In genomic region chr12:48764521-48764920, GRCh38 we compare ENCODE assay signal across 22 cellular contexts. TPM values are rescaled to one million over a fixed set of nuclear protein-coding genes. Genes with fewer than 3 reads are reported as not detected.
DNase-seq lines count a peak whose midpoint lies in the region; ATAC-seq and TF ChIP-seq lines count a peak whose summit lies in the region.
"Had no signal": no experiment of that assay in that cellular context is flagged by ENCODE, and none has a peak within 500 bp of the region (broad histone marks: within the 10 kb centered on the region; RNA-seq: fewer than 3 reads in every experiment).

No MANE protein-coding gene starts in this region.

- no peak overlapping the region for H3K9ac ChIP-seq in PC-3 (ENCODE audit: low read length)
- H3K9ac ChIP-seq: BLaER1 had no signal

- H3K4me1 ChIP-seq in PC-3 (ENCODE audit: insufficient read depth, low read length), result peaks cover 9% of the 10 kb centered on the region; the same call in 1 of the 2 replicates

- H4K20me1 ChIP-seq in PC-3 (ENCODE audit: low read length), result no peaks in the 10 kb centered on the region
- H4K20me1 ChIP-seq: BLaER1 had no signal

- no peaks in the 10 kb centered on the region for H3K9me2 ChIP-seq in PC-3 (replicated peaks; ENCODE audit: low read length)

- DNase-seq in natural killer cell (no peak), PC-3 (peak; percentile 66), epithelial cell of prostate (ENCODE audit: low read depth, low spot score) (no peak), GDM1 (lab: John Stamatoyannopoulos, UW) (no peak), NCI-H82 (lab: John Stamatoyannopoulos, UW) (no peak)
- no peak for DNase-seq in natural killer cell treated with Interleukin-12 subunit alpha and Interleukin-12 subunit beta and Interleukin-15 and Interleukin-18, amount 100 ng/mL, for 72 hours (ENCODE audit: low spot score)
- DNase-seq in activated naive CD4-positive, alpha-beta T cell treated with anti-CD3 and anti-CD28 coated beads, Interleukin-2, amount 10 ng/mL, durations not matched to agents 7 days and 5 days, result no peak
- DNase-seq: activated naive CD4-positive, alpha-beta T cell treated with Interleukin-2 at 50 U/mL for 16 hours; activated T-cell treated with anti-CD3 and anti-CD28 coated beads, Interleukin-2, amount 50 U/mL, for 24 hours; anterior cingulate cortex; erythroblast; foreskin melanocyte; GOT3; NCI-H146; T-helper 9 cell had no signal

- H3K9me3 Mint-ChIP-seq in natural killer cell, result no peaks in the 10 kb centered on the region
- H3K9me3 Mint-ChIP-seq in natural killer cell treated with Interleukin-12 subunit alpha and Interleukin-12 subunit beta and Interleukin-15 and Interleukin-18, amount 100 ng/mL, for 72 hours, result no peaks in the 10 kb centered on the region
- no peaks in the 10 kb centered on the region for H3K9me3 Mint-ChIP-seq in activated naive CD4-positive, alpha-beta T cell treated with anti-CD3 and anti-CD28 coated beads, Interleukin-2, amount 10 ng/mL, durations not matched to agents 7 days and 5 days
- H3K9me3 Mint-ChIP-seq: activated T-cell treated with anti-CD3 and anti-CD28 coated beads, Interleukin-2, amount 50 U/mL, for 24 hours; central memory CD8-positive, alpha-beta T cell had no signal

- TF ChIP-seq CTCF in natural killer cell (IDR thresholded peaks at IDR 0.05) (no peak), PC-3 (conservative IDR thresholded peaks at IDR 0.05; ENCODE audit: low read depth, low read length) (no peak)

- no peaks in the 10 kb centered on the region for H3K36me3 Mint-ChIP-seq in natural killer cell
- H3K36me3 Mint-ChIP-seq in natural killer cell treated with Interleukin-12 subunit alpha and Interleukin-12 subunit beta and Interleukin-15 and Interleukin-18, amount 100 ng/mL, for 72 hours, result no peaks in the 10 kb centered on the region
- no peaks in the 10 kb centered on the region for H3K36me3 Mint-ChIP-seq in activated naive CD4-positive, alpha-beta T cell treated with anti-CD3 and anti-CD28 coated beads, Interleukin-2, amount 10 ng/mL, durations not matched to agents 7 days and 5 days

- no TSS peak for BruUV-seq in PC-3 (replicated peaks; lab: Mats Ljungman, UMichigan)

- no peak overlapping the region for H2AFZ ChIP-seq in PC-3 (ENCODE audit: low read length)
- H2AFZ ChIP-seq: hepatocyte had no signal

- H3K27me3 ChIP-seq in PC-3 (ENCODE audit: low read length), result no peaks in the 10 kb centered on the region
- H3K27me3 ChIP-seq: BLaER1, hepatocyte, right atrium auricular region had no signal

- no peaks in the 10 kb centered on the region for H3K9me3 ChIP-seq in PC-3 (ENCODE audit: low read length)
- H3K9me3 ChIP-seq: BLaER1, right atrium auricular region had no signal

- no peaks in the 10 kb centered on the region for H3K27me3 Mint-ChIP-seq in natural killer cell (ENCODE audit: low read depth in 2 of 2)
- no peaks in the 10 kb centered on the region for H3K27me3 Mint-ChIP-seq in natural killer cell treated with Interleukin-12 subunit alpha and Interleukin-12 subunit beta and Interleukin-15 and Interleukin-18, amount 100 ng/mL, for 72 hours
- H3K27me3 Mint-ChIP-seq in activated naive CD4-positive, alpha-beta T cell treated with anti-CD3 and anti-CD28 coated beads, Interleukin-2, amount 10 ng/mL, durations not matched to agents 7 days and 5 days, result peaks cover 46% of the 10 kb centered on the region

- H3F3A ChIP-seq in PC-3 (ENCODE audit: low read length, unreplicated experiment), result no peaks in the 10 kb centered on the region

- peaks cover 4% of the 10 kb centered on the region; the same call in 1 of the 2 replicates for H3K36me3 ChIP-seq in PC-3 (ENCODE audit: low read depth, low read length)

- no peak overlapping the region for H3K27ac Mint-ChIP-seq in natural killer cell
- peak overlapping the region in 1 of 2 donors; percentile 64 for H3K27ac Mint-ChIP-seq in natural killer cell treated with Interleukin-12 subunit alpha and Interleukin-12 subunit beta and Interleukin-15 and Interleukin-18, amount 100 ng/mL, for 72 hours
- no peak overlapping the region for H3K27ac Mint-ChIP-seq in activated naive CD4-positive, alpha-beta T cell treated with anti-CD3 and anti-CD28 coated beads, Interleukin-2, amount 10 ng/mL, durations not matched to agents 7 days and 5 days
- H3K27ac Mint-ChIP-seq: activated T-cell treated with anti-CD3 and anti-CD28 coated beads, Interleukin-2, amount 50 U/mL, for 24 hours had no signal

- H3K4me2 ChIP-seq in PC-3 (ENCODE audit: low read length), result no peak overlapping the region
- H3K4me2 ChIP-seq: hepatocyte had no signal

- ATAC-seq in natural killer cell, result no peak
- no peak for ATAC-seq in natural killer cell treated with Interleukin-12 subunit alpha and Interleukin-12 subunit beta and Interleukin-15 and Interleukin-18, amount 100 ng/mL, for 72 hours
- peak; percentile 89 for ATAC-seq in PC-3
- ATAC-seq in HG03097 (IDR thresholded peaks at IDR 0.05; ENCODE audit: low FRiP score, unreplicated experiment), result no peak
- ATAC-seq: SK-N-SH treated with all-trans-retinoic acid at 6 μM for 48 hours had no signal

- intact Hi-C loops in natural killer cell (cut with micrococcal nuclease), result no loop called here
- intact Hi-C loops in PC-3 (cut with micrococcal nuclease), result no loop called here

- POLR2A ChIA-PET in PC-3 (lab: Charles Lee; ENCODE audit: unreplicated experiment), result no interaction called here

- H3K27ac ChIP-seq in PC-3 (ENCODE audit: low read length), result no peak overlapping the region
- peak overlapping the region; percentile 38 for H3K27ac ChIP-seq in epithelial cell of prostate
- H3K27ac ChIP-seq: hepatocyte had no signal

- H3K4me3 ChIP-seq in PC-3 (ENCODE audit: low read length), result no peak overlapping the region
- H3K4me3 ChIP-seq: BLaER1, hepatocyte, lung, right atrium auricular region had no signal

- peak overlapping the region; percentile 50 for H3K4me3 Mint-ChIP-seq in natural killer cell
- no peak overlapping the region for H3K4me3 Mint-ChIP-seq in natural killer cell treated with Interleukin-12 subunit alpha and Interleukin-12 subunit beta and Interleukin-15 and Interleukin-18, amount 100 ng/mL, for 72 hours
- no peak overlapping the region for H3K4me3 Mint-ChIP-seq in activated naive CD4-positive, alpha-beta T cell treated with anti-CD3 and anti-CD28 coated beads, Interleukin-2, amount 10 ng/mL, durations not matched to agents 7 days and 5 days
- H3K4me3 Mint-ChIP-seq: activated T-cell treated with anti-CD3 and anti-CD28 coated beads, Interleukin-2, amount 50 U/mL, for 24 hours; central memory CD8-positive, alpha-beta T cell had no signal

- peaks cover 21 to 32% of the 10 kb centered on the region in 2 donors for H3K4me1 Mint-ChIP-seq in natural killer cell
- peaks cover 23 to 27% of the 10 kb centered on the region in 2 donors for H3K4me1 Mint-ChIP-seq in natural killer cell treated with Interleukin-12 subunit alpha and Interleukin-12 subunit beta and Interleukin-15 and Interleukin-18, amount 100 ng/mL, for 72 hours (ENCODE audit: low read depth in 2 of 2)
- peaks cover 12% of the 10 kb centered on the region for H3K4me1 Mint-ChIP-seq in activated naive CD4-positive, alpha-beta T cell treated with anti-CD3 and anti-CD28 coated beads, Interleukin-2, amount 10 ng/mL, durations not matched to agents 7 days and 5 days

- CTCF ChIA-PET in PC-3 (lab: Charles Lee), result no interaction called here
- CTCF ChIA-PET in activated naive CD4-positive, alpha-beta T cell treated with anti-CD3 and anti-CD28 coated beads, Interleukin-2, amount 10 ng/mL, durations not matched to agents 7 days and 5 days (lab: Charles Lee), result interaction anchor here (2.0 to 3.9 kb wide), 2 partner anchors 11 to 31 kb away, joined by 13 to 21 read pairs; no protein-coding TSS in a partner anchor

- H3K79me2 ChIP-seq in PC-3 (ENCODE audit: low read length), result no peaks in the 10 kb centered on the region
- H3K79me2 ChIP-seq: hepatocyte had no signal

RNA-seq across cellular contexts. Expression of gene ADCY6, which starts 24.4 kb away (rescaled TPM):
- 1 to 10 TPM in 1 of 3 donors, under 1 TPM in 2; 0.20 to 1.1 (median 0.31) TPM for total RNA-seq in natural killer cell
- total RNA-seq in natural killer cell treated with Interleukin-12 subunit alpha and Interleukin-12 subunit beta and Interleukin-15 and Interleukin-18, amount 100 ng/mL, for 72 hours, result under 1 TPM; 0.22 to 0.40 TPM
- total RNA-seq in PC-3 (2014; rRNA removed), result 19.0 and 24.4 TPM in 2 replicates

RNA-seq across cellular contexts. Expression of gene CCNT1, which starts 48.0 kb away (rescaled TPM):
- total RNA-seq in natural killer cell (100 to 1,000 TPM; 119 to 145 (median 120) TPM), PC-3 (2014; rRNA removed) (15.1 and 20.7 TPM in 2 replicates)
- 10 to 100 TPM; 53.4 to 64.0 TPM for total RNA-seq in natural killer cell treated with Interleukin-12 subunit alpha and Interleukin-12 subunit beta and Interleukin-15 and Interleukin-18, amount 100 ng/mL, for 72 hours

RNA-seq across cellular contexts. Expression of gene CACNB3, which starts 53.8 kb away (rescaled TPM):
- total RNA-seq in natural killer cell, result 10 to 100 TPM in 2 of 3 donors, 1 to 10 TPM in 1; 7.2 to 12.4 (median 12.2) TPM
- 10 to 100 TPM in 1 of 2 donors, 1 to 10 TPM in 1; 6.9 to 10.7 TPM for total RNA-seq in natural killer cell treated with Interleukin-12 subunit alpha and Interleukin-12 subunit beta and Interleukin-15 and Interleukin-18, amount 100 ng/mL, for 72 hours
- 21.4 and 32.9 TPM in 2 replicates for total RNA-seq in PC-3 (2014; rRNA removed)
